Comparison of ENCODE assay signal across 14 cellular contexts in genomic region chr10:132576671-132577349, GRCh38. TPM values are rescaled to one million over a fixed set of nuclear protein-coding genes. Genes with fewer than 3 reads are reported as not detected.
A peak's percentile ranks its signal among the peaks of the same experiment; 100 is the strongest.
DNase-seq lines count a peak whose midpoint lies in the region; ATAC-seq and TF ChIP-seq lines count a peak whose summit lies in the region.
"Had no signal": no experiment of that assay in that cellular context is flagged by ENCODE, and none has a peak within 500 bp of the region (broad histone marks: within the 10 kb centered on the region; RNA-seq: fewer than 3 reads in every experiment).

No MANE protein-coding gene starts in this region.

- H3K4me1 ChIP-seq in right atrium auricular region: peaks cover 0 to 68% of the 10 kb centered on the region in 2 donors

- H3K27ac Mint-ChIP-seq in memory B cell: peak overlapping the region; percentile 76

- H3K36me3 ChIP-seq in right atrium auricular region: no peaks in the 10 kb centered on the region

- H3K27ac ChIP-seq in right atrium auricular region (peak overlapping the region in 1 of 2 donors; percentile 73), VCaP (peak overlapping the region; percentile 99)

- H3K9me3 ChIP-seq in right atrium auricular region: no peaks in the 10 kb centered on the region

- no peaks in the 10 kb centered on the region for H3K27me3 Mint-ChIP-seq in memory B cell
- H3K27me3 Mint-ChIP-seq: CD4-positive, alpha-beta memory T cell had no signal

- DNase-seq in right atrium auricular region (ENCODE audit: low spot score): peak; percentile 50
- DNase-seq in left ventricle myocardium superior: no peak
- no peak for DNase-seq in memory B cell (ENCODE audit: low spot score in 2 of 2)
- no peak for DNase-seq in nucleus accumbens (lab: John Stamatoyannopoulos, UW)
- no peak for DNase-seq in activated naive CD4-positive, alpha-beta T cell (lab: John Stamatoyannopoulos, UW)
- DNase-seq in kidney tubule cell (ENCODE audit: low spot score): no peak
- no peak for DNase-seq in ureter (ENCODE audit: low spot score)
- DNase-seq: CD4-positive, alpha-beta memory T cell; DMS79 treated with DMSO at 0.1 percent for 48 hours; NCI-H1105; NCI-H1694 treated with DMSO at 0.1 percent for 48 hours had no signal

- no peak overlapping the region for H3K4me3 ChIP-seq in right atrium auricular region
- H3K4me3 ChIP-seq: K562 had no signal

- peaks cover 44% of the 10 kb centered on the region for H3K4me1 Mint-ChIP-seq in memory B cell

- intact Hi-C loops in left ventricle myocardium superior (cut with micrococcal nuclease): no loop called here

- H3K9me3 Mint-ChIP-seq in memory B cell: peaks cover 2% of the 10 kb centered on the region
- H3K9me3 Mint-ChIP-seq: CD4-positive, alpha-beta memory T cell had no signal

- TF ChIP-seq CTCF in right atrium auricular region (IDR thresholded peaks at IDR 0.05): no peak
- no peak for TF ChIP-seq CTCF in VCaP (conservative IDR thresholded peaks at IDR 0.05)

- ATAC-seq in left ventricle myocardium superior (no peak), memory B cell (ENCODE audit: low read depth) (no peak)
- ATAC-seq: HCT116 had no signal

- H3K4me3 Mint-ChIP-seq in memory B cell: no peak overlapping the region
- H3K4me3 Mint-ChIP-seq: CD4-positive, alpha-beta memory T cell had no signal

- peaks cover 9% of the 10 kb centered on the region for H3K36me3 Mint-ChIP-seq in memory B cell

- no peaks in the 10 kb centered on the region for H3K27me3 ChIP-seq in right atrium auricular region

RNA-seq across cellular contexts. Expression of gene INPP5A, which starts 39.2 kb away (rescaled TPM):
- total RNA-seq in right atrium auricular region: 100 to 1,000 TPM; 116 to 143 TPM
- 108 TPM for total RNA-seq in left ventricle myocardium superior
- 63.5 TPM for total RNA-seq in ureter
